In the genomic region with DNA sequence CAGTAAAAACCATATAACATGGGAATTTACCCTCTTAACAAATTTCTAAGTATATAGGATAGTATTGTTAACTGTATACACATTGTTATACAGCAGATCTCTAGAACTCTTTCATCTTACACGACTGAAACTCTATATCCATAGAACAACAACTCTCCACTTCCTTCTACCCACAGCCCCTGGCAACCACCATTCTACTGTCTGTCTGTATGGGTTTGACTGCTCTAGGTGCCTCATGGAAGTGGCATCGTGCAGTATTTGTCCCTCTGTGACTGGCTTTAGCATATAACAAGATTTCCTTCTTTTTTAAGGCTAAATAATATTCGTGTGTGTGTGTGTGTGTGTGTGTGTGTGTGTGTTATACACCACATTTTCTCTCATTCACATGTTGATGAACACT, we compare ENCODE assay signal across 2 cellular contexts.
TF ChIP-seq lines count a peak whose summit lies in the region.

No MANE protein-coding gene starts in this region.

TF ChIP-seq in GM23338, 12 proteins besides CTCF, POLR2A, EP300 and RAD21 (continued from another document):
- TF ChIP-seq, protein P1, sequence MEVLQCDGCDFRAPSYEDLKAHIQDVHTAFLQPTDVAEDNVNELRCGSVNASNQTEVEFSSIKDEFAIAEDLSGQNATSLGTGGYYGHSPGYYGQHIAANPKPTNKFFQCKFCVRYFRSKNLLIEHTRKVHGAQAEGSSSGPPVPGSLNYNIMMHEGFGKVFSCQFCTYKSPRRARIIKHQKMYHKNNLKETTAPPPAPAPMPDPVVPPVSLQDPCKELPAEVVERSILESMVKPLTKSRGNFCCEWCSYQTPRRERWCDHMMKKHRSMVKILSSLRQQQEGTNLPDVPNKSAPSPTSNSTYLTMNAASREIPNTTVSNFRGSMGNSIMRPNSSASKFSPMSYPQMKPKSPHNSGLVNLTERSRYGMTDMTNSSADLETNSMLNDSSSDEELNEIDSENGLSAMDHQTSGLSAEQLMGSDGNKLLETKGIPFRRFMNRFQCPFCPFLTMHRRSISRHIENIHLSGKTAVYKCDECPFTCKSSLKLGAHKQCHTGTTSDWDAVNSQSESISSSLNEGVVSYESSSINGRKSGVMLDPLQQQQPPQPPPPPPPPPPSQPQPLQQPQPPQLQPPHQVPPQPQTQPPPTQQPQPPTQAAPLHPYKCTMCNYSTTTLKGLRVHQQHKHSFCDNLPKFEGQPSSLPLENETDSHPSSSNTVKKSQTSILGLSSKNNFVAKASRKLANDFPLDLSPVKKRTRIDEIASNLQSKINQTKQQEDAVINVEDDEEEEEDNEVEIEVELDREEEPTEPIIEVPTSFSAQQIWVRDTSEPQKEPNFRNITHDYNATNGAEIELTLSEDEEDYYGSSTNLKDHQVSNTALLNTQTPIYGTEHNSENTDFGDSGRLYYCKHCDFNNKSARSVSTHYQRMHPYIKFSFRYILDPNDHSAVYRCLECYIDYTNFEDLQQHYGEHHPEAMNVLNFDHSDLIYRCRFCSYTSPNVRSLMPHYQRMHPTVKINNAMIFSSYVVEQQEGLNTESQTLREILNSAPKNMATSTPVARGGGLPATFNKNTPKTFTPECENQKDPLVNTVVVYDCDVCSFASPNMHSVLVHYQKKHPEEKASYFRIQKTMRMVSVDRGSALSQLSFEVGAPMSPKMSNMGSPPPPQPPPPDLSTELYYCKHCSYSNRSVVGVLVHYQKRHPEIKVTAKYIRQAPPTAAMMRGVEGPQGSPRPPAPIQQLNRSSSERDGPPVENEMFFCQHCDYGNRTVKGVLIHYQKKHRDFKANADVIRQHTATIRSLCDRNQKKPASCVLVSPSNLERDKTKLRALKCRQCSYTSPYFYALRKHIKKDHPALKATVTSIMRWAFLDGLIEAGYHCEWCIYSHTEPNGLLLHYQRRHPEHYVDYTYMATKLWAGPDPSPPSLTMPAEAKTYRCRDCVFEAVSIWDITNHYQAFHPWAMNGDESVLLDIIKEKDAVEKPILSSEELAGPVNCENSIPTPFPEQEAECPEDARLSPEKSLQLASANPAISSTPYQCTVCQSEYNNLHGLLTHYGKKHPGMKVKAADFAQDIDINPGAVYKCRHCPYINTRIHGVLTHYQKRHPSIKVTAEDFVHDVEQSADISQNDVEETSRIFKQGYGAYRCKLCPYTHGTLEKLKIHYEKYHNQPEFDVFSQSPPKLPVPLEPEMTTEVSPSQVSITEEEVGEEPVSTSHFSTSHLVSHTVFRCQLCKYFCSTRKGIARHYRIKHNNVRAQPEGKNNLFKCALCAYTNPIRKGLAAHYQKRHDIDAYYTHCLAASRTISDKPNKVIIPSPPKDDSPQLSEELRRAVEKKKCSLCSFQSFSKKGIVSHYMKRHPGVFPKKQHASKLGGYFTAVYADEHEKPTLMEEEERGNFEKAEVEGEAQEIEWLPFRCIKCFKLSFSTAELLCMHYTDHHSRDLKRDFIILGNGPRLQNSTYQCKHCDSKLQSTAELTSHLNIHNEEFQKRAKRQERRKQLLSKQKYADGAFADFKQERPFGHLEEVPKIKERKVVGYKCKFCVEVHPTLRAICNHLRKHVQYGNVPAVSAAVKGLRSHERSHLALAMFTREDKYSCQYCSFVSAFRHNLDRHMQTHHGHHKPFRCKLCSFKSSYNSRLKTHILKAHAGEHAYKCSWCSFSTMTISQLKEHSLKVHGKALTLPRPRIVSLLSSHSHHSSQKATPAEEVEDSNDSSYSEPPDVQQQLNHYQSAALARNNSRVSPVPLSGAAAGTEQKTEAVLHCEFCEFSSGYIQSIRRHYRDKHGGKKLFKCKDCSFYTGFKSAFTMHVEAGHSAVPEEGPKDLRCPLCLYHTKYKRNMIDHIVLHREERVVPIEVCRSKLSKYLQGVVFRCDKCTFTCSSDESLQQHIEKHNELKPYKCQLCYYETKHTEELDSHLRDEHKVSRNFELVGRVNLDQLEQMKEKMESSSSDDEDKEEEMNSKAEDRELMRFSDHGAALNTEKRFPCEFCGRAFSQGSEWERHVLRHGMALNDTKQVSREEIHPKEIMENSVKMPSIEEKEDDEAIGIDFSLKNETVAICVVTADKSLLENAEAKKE (CRISPR knock-in tag; IDR thresholded peaks at IDR 0.05): no peak
- TF ChIP-seq POLR2AphosphoS5 (IDR thresholded peaks at IDR 0.05; ENCODE audit: low read depth): no peak
- TF ChIP-seq JUNB (IDR thresholded peaks at IDR 0.05; ENCODE audit: unreplicated experiment): no peak
- no peak for TF ChIP-seq ZNF114 (CRISPR knock-in tag; IDR thresholded peaks at IDR 0.05)
- TF ChIP-seq, protein P2, sequence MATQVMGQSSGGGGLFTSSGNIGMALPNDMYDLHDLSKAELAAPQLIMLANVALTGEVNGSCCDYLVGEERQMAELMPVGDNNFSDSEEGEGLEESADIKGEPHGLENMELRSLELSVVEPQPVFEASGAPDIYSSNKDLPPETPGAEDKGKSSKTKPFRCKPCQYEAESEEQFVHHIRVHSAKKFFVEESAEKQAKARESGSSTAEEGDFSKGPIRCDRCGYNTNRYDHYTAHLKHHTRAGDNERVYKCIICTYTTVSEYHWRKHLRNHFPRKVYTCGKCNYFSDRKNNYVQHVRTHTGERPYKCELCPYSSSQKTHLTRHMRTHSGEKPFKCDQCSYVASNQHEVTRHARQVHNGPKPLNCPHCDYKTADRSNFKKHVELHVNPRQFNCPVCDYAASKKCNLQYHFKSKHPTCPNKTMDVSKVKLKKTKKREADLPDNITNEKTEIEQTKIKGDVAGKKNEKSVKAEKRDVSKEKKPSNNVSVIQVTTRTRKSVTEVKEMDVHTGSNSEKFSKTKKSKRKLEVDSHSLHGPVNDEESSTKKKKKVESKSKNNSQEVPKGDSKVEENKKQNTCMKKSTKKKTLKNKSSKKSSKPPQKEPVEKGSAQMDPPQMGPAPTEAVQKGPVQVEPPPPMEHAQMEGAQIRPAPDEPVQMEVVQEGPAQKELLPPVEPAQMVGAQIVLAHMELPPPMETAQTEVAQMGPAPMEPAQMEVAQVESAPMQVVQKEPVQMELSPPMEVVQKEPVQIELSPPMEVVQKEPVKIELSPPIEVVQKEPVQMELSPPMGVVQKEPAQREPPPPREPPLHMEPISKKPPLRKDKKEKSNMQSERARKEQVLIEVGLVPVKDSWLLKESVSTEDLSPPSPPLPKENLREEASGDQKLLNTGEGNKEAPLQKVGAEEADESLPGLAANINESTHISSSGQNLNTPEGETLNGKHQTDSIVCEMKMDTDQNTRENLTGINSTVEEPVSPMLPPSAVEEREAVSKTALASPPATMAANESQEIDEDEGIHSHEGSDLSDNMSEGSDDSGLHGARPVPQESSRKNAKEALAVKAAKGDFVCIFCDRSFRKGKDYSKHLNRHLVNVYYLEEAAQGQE (IDR thresholded peaks at IDR 0.05; ENCODE audit: unreplicated experiment): no peak
- TF ChIP-seq EZH2 (IDR thresholded peaks at IDR 0.05; ENCODE audit: low read depth, unreplicated experiment): no peak
- TF ChIP-seq, protein P3, sequence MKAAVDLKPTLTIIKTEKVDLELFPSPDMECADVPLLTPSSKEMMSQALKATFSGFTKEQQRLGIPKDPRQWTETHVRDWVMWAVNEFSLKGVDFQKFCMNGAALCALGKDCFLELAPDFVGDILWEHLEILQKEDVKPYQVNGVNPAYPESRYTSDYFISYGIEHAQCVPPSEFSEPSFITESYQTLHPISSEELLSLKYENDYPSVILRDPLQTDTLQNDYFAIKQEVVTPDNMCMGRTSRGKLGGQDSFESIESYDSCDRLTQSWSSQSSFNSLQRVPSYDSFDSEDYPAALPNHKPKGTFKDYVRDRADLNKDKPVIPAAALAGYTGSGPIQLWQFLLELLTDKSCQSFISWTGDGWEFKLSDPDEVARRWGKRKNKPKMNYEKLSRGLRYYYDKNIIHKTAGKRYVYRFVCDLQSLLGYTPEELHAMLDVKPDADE (IDR thresholded peaks at IDR 0.05): no peak
- TF ChIP-seq ZNF331 (CRISPR knock-in tag; IDR thresholded peaks at IDR 0.05; ENCODE audit: low read depth): no peak
- TF ChIP-seq EZH2phosphoT487 (IDR thresholded peaks at IDR 0.05; ENCODE audit: unreplicated experiment): no peak

TF ChIP-seq in endothelial cell of umbilical vein, 7 proteins besides CTCF, POLR2A, EP300 and RAD21 (continued from another document):
- TF ChIP-seq, protein P4, sequence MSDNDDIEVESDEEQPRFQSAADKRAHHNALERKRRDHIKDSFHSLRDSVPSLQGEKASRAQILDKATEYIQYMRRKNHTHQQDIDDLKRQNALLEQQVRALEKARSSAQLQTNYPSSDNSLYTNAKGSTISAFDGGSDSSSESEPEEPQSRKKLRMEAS (IDR thresholded peaks at IDR 0.05; ENCODE audit: insufficient read depth, insufficient read length): no peak
- TF ChIP-seq GATA2 (IDR thresholded peaks at IDR 0.05; ENCODE audit: insufficient read depth, insufficient read length, low read depth, low read length) (no peak), POLR2AphosphoS5 (IDR thresholded peaks at IDR 0.05; ENCODE audit: insufficient read depth, low read depth, low read length) (no peak), MYC (IDR thresholded peaks at IDR 0.05; ENCODE audit: low read depth, low read length) (no peak), FOS (IDR thresholded peaks at IDR 0.05; ENCODE audit: borderline replicate concordance, insufficient read depth, low read length) (no peak)
